Comparison of ENCODE assay signal across 22 cellular contexts in the genomic region with DNA sequence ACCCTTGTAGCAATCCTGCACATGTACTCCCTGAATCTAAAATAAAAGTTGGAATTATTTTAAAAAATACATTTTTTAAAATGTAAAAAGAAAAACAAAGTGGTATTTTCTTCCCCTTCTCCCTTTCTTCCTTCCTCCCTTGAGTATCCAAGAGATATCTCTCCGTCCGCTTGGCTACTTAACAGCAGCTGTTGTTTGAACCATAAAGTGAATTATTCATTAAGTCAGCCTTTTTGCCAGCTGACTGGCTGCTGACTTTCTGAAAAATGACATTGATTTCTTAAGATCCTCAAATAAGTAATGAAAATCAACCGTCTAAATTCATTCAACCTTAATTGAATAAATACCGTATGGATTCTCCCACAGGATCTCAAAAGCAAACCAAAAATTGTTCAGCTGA.
DNase-seq lines count a peak whose midpoint lies in the region; ATAC-seq and TF ChIP-seq lines count a peak whose summit lies in the region.
"Had no signal": no experiment of that assay in that cellular context is flagged by ENCODE, and none has a peak within 500 bp of the region (broad histone marks: within the 10 kb centered on the region; RNA-seq: fewer than 3 reads in every experiment).

No MANE protein-coding gene starts in this region.

- H3K4me3 ChIP-seq in foreskin fibroblast (ENCODE audit: low read depth in 1 of 2, low read length in 2 of 2), result no peak overlapping the region
- H3K4me3 ChIP-seq: GM23338, MG63 had no signal

- no peaks in the 10 kb centered on the region for H3K36me3 Mint-ChIP-seq in WTC11
- peaks cover 7% of the 10 kb centered on the region for H3K36me3 Mint-ChIP-seq in nephron (ENCODE audit: low read depth)
- H3K36me3 Mint-ChIP-seq: IgD-negative memory B cell had no signal

- TF ChIP-seq CTCF in WTC11 (IDR thresholded peaks at IDR 0.05) (no peak), nephron (IDR thresholded peaks at IDR 0.05; ENCODE audit: unreplicated experiment in 3 of 3) (no peak), foreskin fibroblast (IDR thresholded peaks at IDR 0.05; ENCODE audit: low read depth, low read length) (no peak)

- DNase-seq in NCI-H446 treated with DMSO at 0.1 percent for 48 hours (lab: John Stamatoyannopoulos, UW), result peak; percentile 46
- no peak for DNase-seq in WTC11 (ENCODE audit: low spot score)
- DNase-seq in left ventricle myocardium superior, result no peak
- no peak for DNase-seq in foreskin melanocyte
- DNase-seq in H4 (ENCODE audit: low spot score), result no peak
- no peak for DNase-seq in foreskin fibroblast
- DNase-seq: AML-193; DMS79; Karpas-422; MG63; NCI-H1092; NCI-H1436 treated with DMSO at 0.1 percent for 48 hours; NCI-H2081; NCI-H2171 treated with DMSO at 0.1 percent for 48 hours; NCI-H510A; NCI-H748 treated with DMSO at 0.1 percent for 48 hours; NK-92 treated with Interleukin-12 subunit alpha and Interleukin-12 subunit beta, amount 100 ng/mL, for 24 hours; SHP77 treated with DMSO at 0.1 percent for 48 hours had no signal

- POLR2A ChIA-PET in WTC11 (lab: Charles Lee), result no interaction called here

- intact Hi-C loops in left ventricle myocardium superior (cut with micrococcal nuclease), result no loop called here

- H3K27ac Mint-ChIP-seq in WTC11, result peak overlapping the region; percentile 54; the same call in 1 of the 2 replicates
- peak overlapping the region; percentile 79 to 82 (median 80) for H3K27ac Mint-ChIP-seq in nephron
- H3K27ac Mint-ChIP-seq: GM23338, IgD-negative memory B cell had no signal

- H3K27me3 Mint-ChIP-seq in WTC11 (ENCODE audit: low read depth) (no peaks in the 10 kb centered on the region), nephron (ENCODE audit: low read depth) (no peaks in the 10 kb centered on the region)
- H3K27me3 Mint-ChIP-seq: IgD-negative memory B cell had no signal

- H3K9me3 Mint-ChIP-seq in WTC11 (no peaks in the 10 kb centered on the region), nephron (peaks cover 6% of the 10 kb centered on the region)
- H3K9me3 Mint-ChIP-seq: GM23338 had no signal

- no peak for ATAC-seq in WTC11
- ATAC-seq in left ventricle myocardium superior, result peak; percentile 43
- no peak for ATAC-seq in HG03565 (IDR thresholded peaks at IDR 0.05; ENCODE audit: unreplicated experiment)
- ATAC-seq: GM23338 had no signal

- H3K4me3 Mint-ChIP-seq in WTC11, result no peak overlapping the region
- H3K4me3 Mint-ChIP-seq in nephron, result no peak overlapping the region
- H3K4me3 Mint-ChIP-seq: GM23338, IgD-negative memory B cell had no signal

- CTCF ChIA-PET in WTC11 (lab: Charles Lee), result no interaction called here

- H3K4me1 Mint-ChIP-seq in WTC11 (peaks cover 14% of the 10 kb centered on the region), nephron (peaks cover 38% of the 10 kb centered on the region)
- H3K4me1 Mint-ChIP-seq: IgD-negative memory B cell had no signal

TF ChIP-seq in WTC11, 78 proteins besides CTCF, POLR2A, EP300 and RAD21:
- TF ChIP-seq HMGXB4 (CRISPR knock-in tag; IDR thresholded peaks at IDR 0.05) (no peak), FOXJ3 (CRISPR knock-in tag; IDR thresholded peaks at IDR 0.05; ENCODE audit: borderline replicate concordance) (no peak), RELA (CRISPR knock-in tag; IDR thresholded peaks at IDR 0.05; ENCODE audit: borderline replicate concordance) (no peak), USF1 (CRISPR knock-in tag; IDR thresholded peaks at IDR 0.05) (no peak), TP53 (CRISPR knock-in tag; IDR thresholded peaks at IDR 0.05) (no peak), ZNF232 (CRISPR knock-in tag; IDR thresholded peaks at IDR 0.05) (no peak), TEAD1 (CRISPR knock-in tag; IDR thresholded peaks at IDR 0.05) (no peak), FOXP1 (CRISPR knock-in tag; IDR thresholded peaks at IDR 0.05; ENCODE audit: borderline replicate concordance) (no peak)
- TF ChIP-seq, protein P1, sequence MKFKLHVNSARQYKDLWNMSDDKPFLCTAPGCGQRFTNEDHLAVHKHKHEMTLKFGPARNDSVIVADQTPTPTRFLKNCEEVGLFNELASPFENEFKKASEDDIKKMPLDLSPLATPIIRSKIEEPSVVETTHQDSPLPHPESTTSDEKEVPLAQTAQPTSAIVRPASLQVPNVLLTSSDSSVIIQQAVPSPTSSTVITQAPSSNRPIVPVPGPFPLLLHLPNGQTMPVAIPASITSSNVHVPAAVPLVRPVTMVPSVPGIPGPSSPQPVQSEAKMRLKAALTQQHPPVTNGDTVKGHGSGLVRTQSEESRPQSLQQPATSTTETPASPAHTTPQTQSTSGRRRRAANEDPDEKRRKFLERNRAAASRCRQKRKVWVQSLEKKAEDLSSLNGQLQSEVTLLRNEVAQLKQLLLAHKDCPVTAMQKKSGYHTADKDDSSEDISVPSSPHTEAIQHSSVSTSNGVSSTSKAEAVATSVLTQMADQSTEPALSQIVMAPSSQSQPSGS (CRISPR knock-in tag; IDR thresholded peaks at IDR 0.05; ENCODE audit: borderline replicate concordance, low read depth), result no peak
- TF ChIP-seq, protein P2, sequence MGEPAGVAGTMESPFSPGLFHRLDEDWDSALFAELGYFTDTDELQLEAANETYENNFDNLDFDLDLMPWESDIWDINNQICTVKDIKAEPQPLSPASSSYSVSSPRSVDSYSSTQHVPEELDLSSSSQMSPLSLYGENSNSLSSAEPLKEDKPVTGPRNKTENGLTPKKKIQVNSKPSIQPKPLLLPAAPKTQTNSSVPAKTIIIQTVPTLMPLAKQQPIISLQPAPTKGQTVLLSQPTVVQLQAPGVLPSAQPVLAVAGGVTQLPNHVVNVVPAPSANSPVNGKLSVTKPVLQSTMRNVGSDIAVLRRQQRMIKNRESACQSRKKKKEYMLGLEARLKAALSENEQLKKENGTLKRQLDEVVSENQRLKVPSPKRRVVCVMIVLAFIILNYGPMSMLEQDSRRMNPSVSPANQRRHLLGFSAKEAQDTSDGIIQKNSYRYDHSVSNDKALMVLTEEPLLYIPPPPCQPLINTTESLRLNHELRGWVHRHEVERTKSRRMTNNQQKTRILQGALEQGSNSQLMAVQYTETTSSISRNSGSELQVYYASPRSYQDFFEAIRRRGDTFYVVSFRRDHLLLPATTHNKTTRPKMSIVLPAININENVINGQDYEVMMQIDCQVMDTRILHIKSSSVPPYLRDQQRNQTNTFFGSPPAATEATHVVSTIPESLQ (CRISPR knock-in tag; IDR thresholded peaks at IDR 0.05), result no peak
- TF ChIP-seq, protein P3, sequence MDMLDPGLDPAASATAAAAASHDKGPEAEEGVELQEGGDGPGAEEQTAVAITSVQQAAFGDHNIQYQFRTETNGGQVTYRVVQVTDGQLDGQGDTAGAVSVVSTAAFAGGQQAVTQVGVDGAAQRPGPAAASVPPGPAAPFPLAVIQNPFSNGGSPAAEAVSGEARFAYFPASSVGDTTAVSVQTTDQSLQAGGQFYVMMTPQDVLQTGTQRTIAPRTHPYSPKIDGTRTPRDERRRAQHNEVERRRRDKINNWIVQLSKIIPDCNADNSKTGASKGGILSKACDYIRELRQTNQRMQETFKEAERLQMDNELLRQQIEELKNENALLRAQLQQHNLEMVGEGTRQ (CRISPR knock-in tag; IDR thresholded peaks at IDR 0.05), result no peak
- TF ChIP-seq, protein P4, sequence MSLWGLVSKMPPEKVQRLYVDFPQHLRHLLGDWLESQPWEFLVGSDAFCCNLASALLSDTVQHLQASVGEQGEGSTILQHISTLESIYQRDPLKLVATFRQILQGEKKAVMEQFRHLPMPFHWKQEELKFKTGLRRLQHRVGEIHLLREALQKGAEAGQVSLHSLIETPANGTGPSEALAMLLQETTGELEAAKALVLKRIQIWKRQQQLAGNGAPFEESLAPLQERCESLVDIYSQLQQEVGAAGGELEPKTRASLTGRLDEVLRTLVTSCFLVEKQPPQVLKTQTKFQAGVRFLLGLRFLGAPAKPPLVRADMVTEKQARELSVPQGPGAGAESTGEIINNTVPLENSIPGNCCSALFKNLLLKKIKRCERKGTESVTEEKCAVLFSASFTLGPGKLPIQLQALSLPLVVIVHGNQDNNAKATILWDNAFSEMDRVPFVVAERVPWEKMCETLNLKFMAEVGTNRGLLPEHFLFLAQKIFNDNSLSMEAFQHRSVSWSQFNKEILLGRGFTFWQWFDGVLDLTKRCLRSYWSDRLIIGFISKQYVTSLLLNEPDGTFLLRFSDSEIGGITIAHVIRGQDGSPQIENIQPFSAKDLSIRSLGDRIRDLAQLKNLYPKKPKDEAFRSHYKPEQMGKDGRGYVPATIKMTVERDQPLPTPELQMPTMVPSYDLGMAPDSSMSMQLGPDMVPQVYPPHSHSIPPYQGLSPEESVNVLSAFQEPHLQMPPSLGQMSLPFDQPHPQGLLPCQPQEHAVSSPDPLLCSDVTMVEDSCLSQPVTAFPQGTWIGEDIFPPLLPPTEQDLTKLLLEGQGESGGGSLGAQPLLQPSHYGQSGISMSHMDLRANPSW (CRISPR knock-in tag; conservative IDR thresholded peaks at IDR 0.05; ENCODE audit: low read depth), result no peak
TF ChIP-seq in WTC11: peak in this region for 0.
